Comparison of ENCODE assay signal across 21 cellular contexts in genomic region chr9:107905313-107906027, GRCh38.
A peak's percentile ranks its signal among the peaks of the same experiment; 100 is the strongest.
DNase-seq lines count a peak whose midpoint lies in the region; ATAC-seq and TF ChIP-seq lines count a peak whose summit lies in the region.
"Had no signal": no experiment of that assay in that cellular context is flagged by ENCODE, and none has a peak within 500 bp of the region (broad histone marks: within the 10 kb centered on the region; RNA-seq: fewer than 3 reads in every experiment).

No MANE protein-coding gene starts in this region.

- H3K27me3 Mint-ChIP-seq in glutamatergic neuron (ENCODE audit: unreplicated experiment), result peaks cover 2% of the 10 kb centered on the region
- no peaks in the 10 kb centered on the region for H3K27me3 Mint-ChIP-seq in natural killer cell treated with Interleukin-12 subunit alpha and Interleukin-12 subunit beta and Interleukin-15 and Interleukin-18, amount 100 ng/mL, for 72 hours
- H3K27me3 Mint-ChIP-seq: activated CD4-positive, alpha-beta memory T cell treated with anti-CD3 and anti-CD28 coated beads, Interleukin-2, amount 10 ng/mL, durations not matched to agents 7 days and 5 days; activated naive CD8-positive, alpha-beta T cell treated with anti-CD3 and anti-CD28 coated beads for 36 hours had no signal

- H3K27me3 ChIP-seq in gastrocnemius medialis, result no peaks in the 10 kb centered on the region
- H3K27me3 ChIP-seq: neutrophil had no signal

- intact Hi-C loops in gastrocnemius medialis (cut with DNase I; ENCODE audit: low total_unique reads), result no loop called here

- in situ Hi-C loops in gastrocnemius medialis (cut with MboI; ENCODE audit: low sequenced_read_pairs in 4 of 4), result no loop called here

- peak in 1 of 2 donors; percentile 42 for ATAC-seq in gastrocnemius medialis
- no peak for ATAC-seq in natural killer cell treated with Interleukin-12 subunit alpha and Interleukin-12 subunit beta and Interleukin-15 and Interleukin-18, amount 100 ng/mL, for 72 hours
- ATAC-seq: activated T-cell treated with anti-CD3 and anti-CD28 coated beads, Interleukin-2, amount 50 U/mL, for 4 hours; stimulated activated naive CD8-positive, alpha-beta T cell treated with anti-CD3 and anti-CD28 coated beads, Interleukin-15, Interleukin-2, amounts not matched to agents 100 U/mL and 50 U/mL, for 24 hours had no signal

- peaks cover 15% of the 10 kb centered on the region for H3K4me1 Mint-ChIP-seq in glutamatergic neuron (ENCODE audit: low read depth, unreplicated experiment)
- no peaks in the 10 kb centered on the region for H3K4me1 Mint-ChIP-seq in natural killer cell treated with Interleukin-12 subunit alpha and Interleukin-12 subunit beta and Interleukin-15 and Interleukin-18, amount 100 ng/mL, for 72 hours (ENCODE audit: low read depth in 2 of 2)
- H3K4me1 Mint-ChIP-seq: activated CD4-positive, alpha-beta memory T cell treated with anti-CD3 and anti-CD28 coated beads, Interleukin-2, amount 10 ng/mL, durations not matched to agents 7 days and 5 days; activated naive CD8-positive, alpha-beta T cell treated with anti-CD3 and anti-CD28 coated beads for 36 hours had no signal

- no peaks in the 10 kb centered on the region for H3K9me3 ChIP-seq in gastrocnemius medialis
- H3K9me3 ChIP-seq: neutrophil had no signal

- no peak overlapping the region for H3K4me3 Mint-ChIP-seq in glutamatergic neuron (ENCODE audit: unreplicated experiment)
- H3K4me3 Mint-ChIP-seq in natural killer cell treated with Interleukin-12 subunit alpha and Interleukin-12 subunit beta and Interleukin-15 and Interleukin-18, amount 100 ng/mL, for 72 hours, result no peak overlapping the region
- H3K4me3 Mint-ChIP-seq: activated CD4-positive, alpha-beta memory T cell treated with anti-CD3 and anti-CD28 coated beads, Interleukin-2, amount 10 ng/mL, durations not matched to agents 7 days and 5 days; activated naive CD8-positive, alpha-beta T cell treated with anti-CD3 and anti-CD28 coated beads for 36 hours; activated T-cell treated with anti-CD3 and anti-CD28 coated beads, Interleukin-2, amount 50 U/mL, for 4 hours had no signal

- H3K36me3 ChIP-seq in gastrocnemius medialis, result no peaks in the 10 kb centered on the region
- H3K36me3 ChIP-seq: neutrophil, WERI-Rb-1 had no signal

- TF ChIP-seq POLR2A in gastrocnemius medialis (IDR thresholded peaks at IDR 0.05), result no peak

- TF ChIP-seq CTCF in glutamatergic neuron (IDR thresholded peaks at IDR 0.05; ENCODE audit: partially characterized antibody, unreplicated experiment) (no peak), gastrocnemius medialis (IDR thresholded peaks at IDR 0.05 in 4 of 5, conservative IDR thresholded peaks at IDR 0.05 in 1 of 5) (no peak)

- H3K9me3 Mint-ChIP-seq in glutamatergic neuron (ENCODE audit: unreplicated experiment), result peaks cover 2% of the 10 kb centered on the region
- H3K9me3 Mint-ChIP-seq in natural killer cell treated with Interleukin-12 subunit alpha and Interleukin-12 subunit beta and Interleukin-15 and Interleukin-18, amount 100 ng/mL, for 72 hours, result peaks cover 3% of the 10 kb centered on the region
- H3K9me3 Mint-ChIP-seq: activated naive CD8-positive, alpha-beta T cell treated with anti-CD3 and anti-CD28 coated beads for 36 hours; activated T-cell treated with anti-CD3 and anti-CD28 coated beads, Interleukin-2, amount 50 U/mL, for 4 hours had no signal

- H3K36me3 Mint-ChIP-seq in glutamatergic neuron (ENCODE audit: unreplicated experiment), result peaks cover 6% of the 10 kb centered on the region
- no peaks in the 10 kb centered on the region for H3K36me3 Mint-ChIP-seq in natural killer cell treated with Interleukin-12 subunit alpha and Interleukin-12 subunit beta and Interleukin-15 and Interleukin-18, amount 100 ng/mL, for 72 hours
- H3K36me3 Mint-ChIP-seq: activated naive CD8-positive, alpha-beta T cell treated with anti-CD3 and anti-CD28 coated beads for 36 hours; brain had no signal

- no peak overlapping the region for H3K4me3 ChIP-seq in gastrocnemius medialis

- DNase-seq in NCI-H1694 treated with DMSO at 0.1 percent for 48 hours (lab: John Stamatoyannopoulos, UW) (peak; percentile 16), NCI-H1694 (lab: John Stamatoyannopoulos, UW) (no peak), NCI-H524 treated with DMSO at 0.1 percent for 48 hours (lab: John Stamatoyannopoulos, UW) (peak; percentile 33), glutamatergic neuron (no peak), gastrocnemius medialis (peak; percentile 26 to 40), NCI-H1436 treated with DMSO at 0.1 percent for 48 hours (lab: John Stamatoyannopoulos, UW) (no peak), HPDE6-E6E7 (ENCODE audit: extremely low spot score) (no peak)
- no peak for DNase-seq in natural killer cell treated with Interleukin-12 subunit alpha and Interleukin-12 subunit beta and Interleukin-15 and Interleukin-18, amount 100 ng/mL, for 72 hours (ENCODE audit: low spot score)
- DNase-seq: activated CD4-positive, alpha-beta memory T cell treated with anti-CD3 and anti-CD28 coated beads, Interleukin-2, amount 10 ng/mL, durations not matched to agents 7 days and 5 days; activated naive CD8-positive, alpha-beta T cell treated with anti-CD3 and anti-CD28 coated beads for 36 hours; activated T-cell treated with anti-CD3 and anti-CD28 coated beads, Interleukin-2, amount 50 U/mL, for 4 hours; cortex of kidney; DND-41; stimulated activated CD4-positive, alpha-beta T cell treated with anti-CD3 and anti-CD28 coated beads, Interleukin-15, amount 100 ng/mL, for 24 hours; stimulated activated naive CD8-positive, alpha-beta T cell treated with anti-CD3 and anti-CD28 coated beads, Interleukin-15, Interleukin-2, amounts not matched to agents 100 U/mL and 50 U/mL, for 24 hours; WERI-Rb-1 had no signal

- H3K4me1 ChIP-seq in gastrocnemius medialis, result peaks cover 0 to 3% of the 10 kb centered on the region in 2 donors

- H3K27ac Mint-ChIP-seq in glutamatergic neuron (ENCODE audit: unreplicated experiment), result peak overlapping the region; percentile 80
- no peak overlapping the region for H3K27ac Mint-ChIP-seq in natural killer cell treated with Interleukin-12 subunit alpha and Interleukin-12 subunit beta and Interleukin-15 and Interleukin-18, amount 100 ng/mL, for 72 hours
- H3K27ac Mint-ChIP-seq: activated CD4-positive, alpha-beta memory T cell treated with anti-CD3 and anti-CD28 coated beads, Interleukin-2, amount 10 ng/mL, durations not matched to agents 7 days and 5 days; activated naive CD8-positive, alpha-beta T cell treated with anti-CD3 and anti-CD28 coated beads for 36 hours had no signal

- H3K27ac ChIP-seq in gastrocnemius medialis, result no peak overlapping the region
- H3K27ac ChIP-seq: 22Rv1, C4-2B, epithelial cell of prostate, neutrophil, WERI-Rb-1 had no signal

Comparison
In these comparisons a context has a peak if more than half of its experiments do, and no peak if none do; other contexts are left out.
1. DNase-seq: peak in NCI-H1694 treated with DMSO at 0.1 percent for 48 hours (single experiment), NCI-H524 treated with DMSO at 0.1 percent for 48 hours (single experiment) and gastrocnemius medialis (2 of 2); none in NCI-H1694 (single experiment), glutamatergic neuron (single experiment), NCI-H1436 treated with DMSO at 0.1 percent for 48 hours (single experiment), natural killer cell treated with Interleukin-12 subunit alpha and Interleukin-12 subunit beta and Interleukin-15 and Interleukin-18, amount 100 ng/mL, for 72 hours (single experiment) and HPDE6-E6E7 (single experiment).